In genomic region chr2:156540706-156541105, GRCh38 we compare ENCODE assay signal across 18 cellular contexts.
DNase-seq lines count a peak whose midpoint lies in the region; ATAC-seq, FAIRE-seq and TF ChIP-seq lines count a peak whose summit lies in the region.
"Had no signal": no experiment of that assay in that cellular context is flagged by ENCODE, and none has a peak within 500 bp of the region (broad histone marks: within the 10 kb centered on the region; RNA-seq: fewer than 3 reads in every experiment).

No MANE protein-coding gene starts in this region.

- no peak overlapping the region for H2AFZ ChIP-seq in astrocyte (ENCODE audit: low read depth, low read length)

- H3K4me3 ChIP-seq in astrocyte (ENCODE audit: insufficient read depth, low read depth, low read length) (no peak overlapping the region), gastroesophageal sphincter (no peak overlapping the region), brain microvascular endothelial cell (ENCODE audit: low read depth, low read length) (no peak overlapping the region)

- H4K20me1 ChIP-seq in astrocyte (ENCODE audit: insufficient read depth, low read length), result no peaks in the 10 kb centered on the region

- in situ Hi-C loops in brain microvascular endothelial cell (cut with HindIII; ENCODE audit: low pct_ligation_motif_present, low sequenced_read_pairs), result no loop called here

- H3K9me3 Mint-ChIP-seq in astrocyte (ENCODE audit: unreplicated experiment), result no peaks in the 10 kb centered on the region
- no peaks in the 10 kb centered on the region for H3K9me3 Mint-ChIP-seq in effector memory CD8-positive, alpha-beta T cell
- H3K9me3 Mint-ChIP-seq: T-cell had no signal

- H3K27ac Mint-ChIP-seq in astrocyte (ENCODE audit: unreplicated experiment), result no peak overlapping the region
- peak overlapping the region in 1 of 2 donors; percentile 82 for H3K27ac Mint-ChIP-seq in effector memory CD8-positive, alpha-beta T cell
- H3K27ac Mint-ChIP-seq: B cell, T-cell had no signal

- no peak overlapping the region for H3K4me3 Mint-ChIP-seq in astrocyte (ENCODE audit: unreplicated experiment)
- H3K4me3 Mint-ChIP-seq in effector memory CD8-positive, alpha-beta T cell, result no peak overlapping the region
- H3K4me3 Mint-ChIP-seq: B cell, T-cell had no signal

- TF ChIP-seq CTCF in astrocyte (IDR thresholded peaks at IDR 0.05; ENCODE audit: insufficient read depth, low read depth, low read length) (no peak), gastroesophageal sphincter (IDR thresholded peaks at IDR 0.05) (no peak), brain microvascular endothelial cell (IDR thresholded peaks at IDR 0.05; ENCODE audit: low read depth, low read length, missing control alignments) (no peak)

- no peak for TF ChIP-seq EP300 in gastroesophageal sphincter (IDR thresholded peaks at IDR 0.05)

- no peaks in the 10 kb centered on the region for H3K27me3 ChIP-seq in astrocyte (ENCODE audit: insufficient read depth, low read length)
- no peaks in the 10 kb centered on the region for H3K27me3 ChIP-seq in gastroesophageal sphincter
- no peaks in the 10 kb centered on the region for H3K27me3 ChIP-seq in brain microvascular endothelial cell (replicated peaks)

- H3K9ac ChIP-seq in astrocyte (ENCODE audit: low read length), result no peak overlapping the region
- H3K9ac ChIP-seq: SK-N-SH had no signal

- peaks cover 9% of the 10 kb centered on the region for H3K4me1 Mint-ChIP-seq in astrocyte (ENCODE audit: low read depth, unreplicated experiment)
- H3K4me1 Mint-ChIP-seq in effector memory CD8-positive, alpha-beta T cell (ENCODE audit: low read depth in 2 of 2), result peaks cover 7 to 11% of the 10 kb centered on the region in 2 donors

- DNase-seq in GM12891 (ENCODE audit: insufficient read length, low spot score) (no peak), astrocyte (ENCODE audit: low read depth) (peak; percentile 21), brain microvascular endothelial cell (no peak)
- no peak for DNase-seq in effector memory CD8-positive, alpha-beta T cell
- no peak for DNase-seq in stimulated activated CD8-positive, alpha-beta memory T cell treated with anti-CD3 and anti-CD28 coated beads, Interleukin-4, amount 100 ng/mL, for 48 hours
- DNase-seq: ACHN, GOT3, MM.1S, NCI-H1105, NCI-H2081 treated with DMSO at 0.1 percent for 48 hours, NCI-H774, Right ventricle myocardium superior, SK-N-SH, T-cell had no signal

- H3K9me3 ChIP-seq in astrocyte (ENCODE audit: insufficient read depth, low read depth, low read length) (no peaks in the 10 kb centered on the region), gastroesophageal sphincter (no peaks in the 10 kb centered on the region)
- H3K9me3 ChIP-seq: SK-N-SH had no signal

- WGBS in gastroesophageal sphincter (ENCODE audit: low coverage in 1 of 2), 2 donors, result 6 to 9% methylated on average over 1 of the region's 1 CpG

- no peak for ATAC-seq in gastroesophageal sphincter
- ATAC-seq in effector memory CD8-positive, alpha-beta T cell (replicated peaks), result no peak
- ATAC-seq in HG02973 (IDR thresholded peaks at IDR 0.05; ENCODE audit: unreplicated experiment), result no peak
- ATAC-seq: HCT116, T-cell had no signal

- FAIRE-seq in GM12891 (lab: Jason Lieb, UNC) (peak; percentile 28), astrocyte (lab: Jason Lieb, UNC) (no peak)

- TF ChIP-seq POLR2A in GM12891 (IDR thresholded peaks at IDR 0.05; ENCODE audit: low read depth, low read length) (no peak), gastroesophageal sphincter (IDR thresholded peaks at IDR 0.05) (no peak)

- no peak overlapping the region for H3K4me2 ChIP-seq in astrocyte (ENCODE audit: low read length)
- H3K4me2 ChIP-seq: SK-N-SH had no signal

- H3K27me3 Mint-ChIP-seq in astrocyte (ENCODE audit: low read depth, unreplicated experiment), result no peaks in the 10 kb centered on the region
- H3K27me3 Mint-ChIP-seq in effector memory CD8-positive, alpha-beta T cell, result no peaks in the 10 kb centered on the region
- H3K27me3 Mint-ChIP-seq: B cell, T-cell had no signal

- H3K27ac ChIP-seq in astrocyte (ENCODE audit: low read depth, low read length), result no peak overlapping the region
- peak overlapping the region in 3 of 4 donors; percentile 36 to 71 (median 53) for H3K27ac ChIP-seq in gastroesophageal sphincter
- no peak overlapping the region for H3K27ac ChIP-seq in brain microvascular endothelial cell

- no peaks in the 10 kb centered on the region for H3K79me2 ChIP-seq in astrocyte (ENCODE audit: insufficient read depth, low read length)

- H3K4me1 ChIP-seq in astrocyte (ENCODE audit: insufficient read depth, low read length), result peaks cover 12% of the 10 kb centered on the region
- peaks cover 16 to 48% (median 21%) of the 10 kb centered on the region in 3 donors for H3K4me1 ChIP-seq in gastroesophageal sphincter

- H3K36me3 ChIP-seq in astrocyte (ENCODE audit: insufficient read depth, low read length) (no peaks in the 10 kb centered on the region), gastroesophageal sphincter (no peaks in the 10 kb centered on the region), brain microvascular endothelial cell (replicated peaks) (no peaks in the 10 kb centered on the region)

- no peaks in the 10 kb centered on the region for H3K36me3 Mint-ChIP-seq in astrocyte (ENCODE audit: low read depth, unreplicated experiment)
- no peaks in the 10 kb centered on the region for H3K36me3 Mint-ChIP-seq in effector memory CD8-positive, alpha-beta T cell (ENCODE audit: insufficient read depth)

TF ChIP-seq in GM12891, 5 proteins besides CTCF, POLR2A, EP300 and RAD21:
- TF ChIP-seq TAF1 (IDR thresholded peaks at IDR 0.05; ENCODE audit: low read depth, low read length) (no peak), PAX5 (IDR thresholded peaks at IDR 0.05; ENCODE audit: insufficient read depth, low read length, severe bottlenecking) (no peak), POU2F2 (IDR thresholded peaks at IDR 0.05; ENCODE audit: low read depth, low read length) (no peak), POLR2AphosphoS5 (IDR thresholded peaks at IDR 0.05; ENCODE audit: low read depth, low read length) (no peak), SPI1 (IDR thresholded peaks at IDR 0.05; ENCODE audit: low read depth, low read length) (no peak)

Comparison
In these comparisons a context has a peak if more than half of its experiments do, and no peak if none do; other contexts are left out.
1. H3K27ac ChIP-seq: peak in gastroesophageal sphincter (3 of 4); none in astrocyte (single experiment) and brain microvascular endothelial cell (single experiment).